ENCODE assay signal across 1 cellular context in the genomic region with DNA sequence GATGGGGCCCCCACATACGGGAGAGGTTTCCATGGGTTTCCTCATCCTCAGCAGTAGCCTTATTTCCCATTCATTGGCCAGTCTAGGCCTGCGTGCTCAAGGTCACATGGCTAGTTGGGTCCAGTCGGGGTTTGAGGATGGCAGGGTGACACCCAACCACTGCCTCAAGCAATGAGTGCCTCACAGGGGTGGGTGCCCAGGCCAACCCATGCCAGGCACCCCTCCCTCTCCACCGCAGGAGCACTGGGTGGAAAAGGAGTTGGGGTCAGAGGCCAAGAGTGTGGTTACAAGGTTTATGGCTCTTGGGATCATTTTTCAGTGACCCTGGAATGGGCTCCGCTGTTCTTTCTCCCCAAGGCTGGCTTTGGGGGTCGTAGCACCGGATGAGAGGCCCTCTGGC.
TF ChIP-seq lines count a peak whose summit lies in the region.

No MANE protein-coding gene starts in this region.

TF ChIP-seq in IMR-90, 13 proteins besides CTCF, POLR2A, EP300 and RAD21 (continued from another document):
- TF ChIP-seq CHD1 (IDR thresholded peaks at IDR 0.05; ENCODE audit: low read depth, low read length) (no peak), MXI1 (IDR thresholded peaks at IDR 0.05; ENCODE audit: borderline replicate concordance, low read depth, low read length) (no peak), BHLHE40 (IDR thresholded peaks at IDR 0.05; ENCODE audit: low read depth, low read length) (no peak), MAZ (IDR thresholded peaks at IDR 0.05; ENCODE audit: borderline replicate concordance, low read depth, low read length) (no peak), RCOR1 (IDR thresholded peaks at IDR 0.05; ENCODE audit: insufficient replicate concordance, low read length) (no peak)
- TF ChIP-seq, protein P1, sequence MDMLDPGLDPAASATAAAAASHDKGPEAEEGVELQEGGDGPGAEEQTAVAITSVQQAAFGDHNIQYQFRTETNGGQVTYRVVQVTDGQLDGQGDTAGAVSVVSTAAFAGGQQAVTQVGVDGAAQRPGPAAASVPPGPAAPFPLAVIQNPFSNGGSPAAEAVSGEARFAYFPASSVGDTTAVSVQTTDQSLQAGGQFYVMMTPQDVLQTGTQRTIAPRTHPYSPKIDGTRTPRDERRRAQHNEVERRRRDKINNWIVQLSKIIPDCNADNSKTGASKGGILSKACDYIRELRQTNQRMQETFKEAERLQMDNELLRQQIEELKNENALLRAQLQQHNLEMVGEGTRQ (IDR thresholded peaks at IDR 0.05; ENCODE audit: low read depth, low read length), result no peak
